1 cellular context compared by ENCODE assay signal in the genomic region with DNA sequence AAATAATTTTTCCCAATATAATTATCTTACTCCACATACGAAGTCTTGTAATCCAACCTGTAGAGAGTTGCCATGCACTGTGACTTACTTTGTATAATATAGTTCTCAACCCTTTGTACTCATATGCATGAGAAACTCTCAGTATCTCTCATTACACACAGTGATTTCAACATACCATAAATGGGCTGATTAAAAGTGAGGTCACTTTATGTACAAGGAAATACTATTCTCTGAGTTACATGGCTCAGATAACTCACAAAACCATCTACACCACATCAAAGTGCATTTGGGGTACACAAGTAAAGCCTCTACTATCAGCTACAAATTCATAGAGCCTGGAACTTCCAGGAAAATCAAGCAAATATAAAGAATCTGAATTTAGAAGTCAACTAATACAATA.
A peak's percentile ranks its signal among the peaks of the same experiment; 100 is the strongest.
TF ChIP-seq lines count a peak whose summit lies in the region.

No MANE protein-coding gene starts in this region.

TF ChIP-seq in GM12878, 131 proteins besides CTCF, POLR2A, EP300 and RAD21:
- peak; percentile 59; the same call in 1 of the 2 replicates for TF ChIP-seq ATF7 (IDR thresholded peaks at IDR 0.05; ENCODE audit: low read depth)
- TF ChIP-seq, protein P1, sequence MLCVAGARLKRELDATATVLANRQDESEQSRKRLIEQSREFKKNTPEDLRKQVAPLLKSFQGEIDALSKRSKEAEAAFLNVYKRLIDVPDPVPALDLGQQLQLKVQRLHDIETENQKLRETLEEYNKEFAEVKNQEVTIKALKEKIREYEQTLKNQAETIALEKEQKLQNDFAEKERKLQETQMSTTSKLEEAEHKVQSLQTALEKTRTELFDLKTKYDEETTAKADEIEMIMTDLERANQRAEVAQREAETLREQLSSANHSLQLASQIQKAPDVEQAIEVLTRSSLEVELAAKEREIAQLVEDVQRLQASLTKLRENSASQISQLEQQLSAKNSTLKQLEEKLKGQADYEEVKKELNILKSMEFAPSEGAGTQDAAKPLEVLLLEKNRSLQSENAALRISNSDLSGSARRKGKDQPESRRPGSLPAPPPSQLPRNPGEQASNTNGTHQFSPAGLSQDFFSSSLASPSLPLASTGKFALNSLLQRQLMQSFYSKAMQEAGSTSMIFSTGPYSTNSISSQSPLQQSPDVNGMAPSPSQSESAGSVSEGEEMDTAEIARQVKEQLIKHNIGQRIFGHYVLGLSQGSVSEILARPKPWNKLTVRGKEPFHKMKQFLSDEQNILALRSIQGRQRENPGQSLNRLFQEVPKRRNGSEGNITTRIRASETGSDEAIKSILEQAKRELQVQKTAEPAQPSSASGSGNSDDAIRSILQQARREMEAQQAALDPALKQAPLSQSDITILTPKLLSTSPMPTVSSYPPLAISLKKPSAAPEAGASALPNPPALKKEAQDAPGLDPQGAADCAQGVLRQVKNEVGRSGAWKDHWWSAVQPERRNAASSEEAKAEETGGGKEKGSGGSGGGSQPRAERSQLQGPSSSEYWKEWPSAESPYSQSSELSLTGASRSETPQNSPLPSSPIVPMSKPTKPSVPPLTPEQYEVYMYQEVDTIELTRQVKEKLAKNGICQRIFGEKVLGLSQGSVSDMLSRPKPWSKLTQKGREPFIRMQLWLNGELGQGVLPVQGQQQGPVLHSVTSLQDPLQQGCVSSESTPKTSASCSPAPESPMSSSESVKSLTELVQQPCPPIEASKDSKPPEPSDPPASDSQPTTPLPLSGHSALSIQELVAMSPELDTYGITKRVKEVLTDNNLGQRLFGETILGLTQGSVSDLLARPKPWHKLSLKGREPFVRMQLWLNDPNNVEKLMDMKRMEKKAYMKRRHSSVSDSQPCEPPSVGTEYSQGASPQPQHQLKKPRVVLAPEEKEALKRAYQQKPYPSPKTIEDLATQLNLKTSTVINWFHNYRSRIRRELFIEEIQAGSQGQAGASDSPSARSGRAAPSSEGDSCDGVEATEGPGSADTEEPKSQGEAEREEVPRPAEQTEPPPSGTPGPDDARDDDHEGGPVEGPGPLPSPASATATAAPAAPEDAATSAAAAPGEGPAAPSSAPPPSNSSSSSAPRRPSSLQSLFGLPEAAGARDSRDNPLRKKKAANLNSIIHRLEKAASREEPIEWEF (IDR thresholded peaks at IDR 0.05; ENCODE audit: insufficient replicate concordance, low read depth, low read length), result no peak
TF ChIP-seq in GM12878: peak in this region for 1.
